In the genomic region with DNA sequence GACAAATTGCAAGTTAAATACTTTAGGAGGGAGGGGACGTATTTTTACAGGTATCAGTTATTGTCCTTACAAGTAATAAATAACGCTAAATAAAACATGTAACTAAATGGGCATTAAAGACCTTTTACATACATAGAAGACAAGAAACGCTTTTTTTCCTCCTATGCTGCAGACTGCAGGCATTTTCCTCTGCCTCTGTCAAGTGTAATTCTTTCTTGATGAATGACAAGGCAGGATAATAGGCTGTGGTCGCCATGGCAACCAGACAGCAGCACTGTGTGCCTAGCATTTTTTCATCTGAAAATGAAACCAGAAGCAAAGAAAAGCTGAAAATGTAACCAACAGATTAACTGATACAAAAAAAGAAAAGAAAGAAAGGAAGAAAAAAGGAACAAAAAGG, we compare ENCODE assay signal across 8 cellular contexts. TPM values are rescaled to one million over a fixed set of nuclear protein-coding genes. Genes with fewer than 3 reads are reported as not detected.
A peak's percentile ranks its signal among the peaks of the same experiment; 100 is the strongest.
DNase-seq lines count a peak whose midpoint lies in the region; ATAC-seq, FAIRE-seq and TF ChIP-seq lines count a peak whose summit lies in the region.

No MANE protein-coding gene starts in this region.

- H3K9me3 ChIP-seq in astrocyte (ENCODE audit: insufficient read depth, low read depth, low read length): no peaks in the 10 kb centered on the region
- no peaks in the 10 kb centered on the region for H3K9me3 ChIP-seq in thoracic aorta

- TF ChIP-seq CTCF in astrocyte (IDR thresholded peaks at IDR 0.05; ENCODE audit: insufficient read depth, low read depth, low read length): no peak
- TF ChIP-seq CTCF in thoracic aorta (IDR thresholded peaks at IDR 0.05): no peak

- in situ Hi-C loops in KBM-7 (cut with MboI; ENCODE audit: low pct_unique_long_range_greater_than_20kb, low sequenced_read_pairs): no loop called here

- DNase-seq in COR-L47 (lab: John Stamatoyannopoulos, UW): peak; percentile 23
- peak; percentile 4 for DNase-seq in KBM-7
- peak; percentile 91 for DNase-seq in astrocyte (ENCODE audit: low read depth)
- DNase-seq in iPS-NIHi11 (ENCODE audit: low spot score): peak; percentile 65
- peak; percentile 69 for DNase-seq in thoracic aorta (ENCODE audit: low spot score)
- DNase-seq in activated CD4-positive, alpha-beta T cell treated with anti-CD3 and anti-CD28 coated beads, Interleukin-2, amount 50 U/mL, for 1 hour: no peak

- peaks cover 8% of the 10 kb centered on the region for H3K9me3 Mint-ChIP-seq in astrocyte (ENCODE audit: unreplicated experiment)

- H3K36me3 ChIP-seq in astrocyte (ENCODE audit: insufficient read depth, low read length): no peaks in the 10 kb centered on the region
- no peaks in the 10 kb centered on the region for H3K36me3 ChIP-seq in thoracic aorta

- no peak overlapping the region for H2AFZ ChIP-seq in astrocyte (ENCODE audit: low read depth, low read length)

- peak; percentile 50 for FAIRE-seq in astrocyte (lab: Jason Lieb, UNC)

- peaks cover 43% of the 10 kb centered on the region for H3K4me1 Mint-ChIP-seq in astrocyte (ENCODE audit: low read depth, unreplicated experiment)

- peaks cover 11% of the 10 kb centered on the region for H3K4me1 ChIP-seq in astrocyte (ENCODE audit: insufficient read depth, low read length)
- peaks cover 0 to 52% of the 10 kb centered on the region in 2 donors for H3K4me1 ChIP-seq in thoracic aorta (ENCODE audit: control insufficient read depth in 1 of 2, low read depth in 2 of 2)

- peak overlapping the region; percentile 96 for H3K27ac Mint-ChIP-seq in astrocyte (ENCODE audit: unreplicated experiment)

- peak overlapping the region; percentile 64 for H3K4me3 Mint-ChIP-seq in astrocyte (ENCODE audit: unreplicated experiment)

- H3K27ac ChIP-seq in astrocyte (ENCODE audit: low read depth, low read length) (peak overlapping the region; percentile 43), thoracic aorta (peak overlapping the region; percentile 16 to 45)

- H3K27me3 Mint-ChIP-seq in astrocyte (ENCODE audit: low read depth, unreplicated experiment): no peaks in the 10 kb centered on the region

- no peaks in the 10 kb centered on the region for H4K20me1 ChIP-seq in astrocyte (ENCODE audit: insufficient read depth, low read length)

- ATAC-seq in thoracic aorta (ENCODE audit: insufficient number of reproducible peaks, low FRiP score, low read depth) (no peak), HG02981 (IDR thresholded peaks at IDR 0.05; ENCODE audit: unreplicated experiment) (no peak), HG03135 (IDR thresholded peaks at IDR 0.05; ENCODE audit: unreplicated experiment) (no peak)

- peaks cover 10% of the 10 kb centered on the region for H3K36me3 Mint-ChIP-seq in astrocyte (ENCODE audit: low read depth, unreplicated experiment)

- H3K4me3 ChIP-seq in astrocyte (ENCODE audit: insufficient read depth, low read depth, low read length) (no peak overlapping the region), thoracic aorta (peak overlapping the region; percentile 48)

- peak overlapping the region; percentile 60 for H3K9ac ChIP-seq in astrocyte (ENCODE audit: low read length)

- no peaks in the 10 kb centered on the region for H3K79me2 ChIP-seq in astrocyte (ENCODE audit: insufficient read depth, low read length)

- no peaks in the 10 kb centered on the region for H3K27me3 ChIP-seq in astrocyte (ENCODE audit: insufficient read depth, low read length)
- H3K27me3 ChIP-seq in thoracic aorta (replicated peaks; ENCODE audit: insufficient read depth): no peaks in the 10 kb centered on the region

- H3K4me2 ChIP-seq in astrocyte (ENCODE audit: low read length): peak overlapping the region; percentile 74

RNA-seq across cellular contexts. Expression of gene BLID, which starts 46.1 kb away (rescaled TPM):
- total RNA-seq in astrocyte (1.1 and 1.2 TPM in 2 replicates), thoracic aorta (10 to 100 TPM; 24.6 to 53.4 TPM)

Comparison
In these comparisons a context has a peak if more than half of its experiments do, and no peak if none do; other contexts are left out.
1. RNA of gene BLID, which starts 46.1 kb away (total RNA-seq): 24.6 to 53.4 TPM in thoracic aorta; 1.1 to 1.2 TPM in astrocyte; every median in the first group is over 10 times any median in the second.